Comparison of ENCODE assay signal across 27 cellular contexts in the genomic region with DNA sequence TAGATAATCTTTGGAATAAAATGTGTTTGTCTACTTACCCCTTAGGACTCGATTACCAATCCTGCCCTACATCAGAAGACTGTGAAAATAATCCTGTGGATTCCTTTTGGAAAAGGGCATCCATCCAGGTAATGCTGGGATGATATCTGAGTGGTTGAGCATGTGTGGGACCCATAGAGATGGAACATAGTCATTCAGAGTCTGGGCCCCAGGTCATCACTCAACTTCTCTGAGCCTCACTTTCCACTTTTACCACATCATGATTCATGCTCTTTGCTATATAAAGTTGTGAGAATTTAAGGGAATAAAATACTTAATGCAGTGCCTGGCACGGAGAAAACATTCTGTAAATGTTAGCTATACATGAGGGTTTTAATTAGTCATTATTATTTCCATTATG. TPM values are rescaled to one million over a fixed set of nuclear protein-coding genes. Genes with fewer than 3 reads are reported as not detected.
A peak's percentile ranks its signal among the peaks of the same experiment; 100 is the strongest.
DNase-seq lines count a peak whose midpoint lies in the region; ATAC-seq and TF ChIP-seq lines count a peak whose summit lies in the region.
"Had no signal": no experiment of that assay in that cellular context is flagged by ENCODE, and none has a peak within 500 bp of the region (broad histone marks: within the 10 kb centered on the region; RNA-seq: fewer than 3 reads in every experiment).

No MANE protein-coding gene starts in this region.

- POLR2A ChIA-PET in activated CD4-positive, alpha-beta T cell treated with anti-CD3 and anti-CD28 coated beads for 36 hours (lab: Charles Lee) = no interaction called here

- no peak overlapping the region for H3K4me3 Mint-ChIP-seq in activated CD4-positive, alpha-beta T cell treated with anti-CD3 and anti-CD28 coated beads for 36 hours
- no peak overlapping the region for H3K4me3 Mint-ChIP-seq in activated naive CD8-positive, alpha-beta T cell treated with anti-CD3 and anti-CD28 coated beads, Interleukin-2, amount 50 U/mL, for 24 hours
- no peak overlapping the region for H3K4me3 Mint-ChIP-seq in activated naive CD8-positive, alpha-beta T cell treated with anti-CD3 and anti-CD28 coated beads for 36 hours
- no peak overlapping the region for H3K4me3 Mint-ChIP-seq in activated T-helper 17 cell treated with anti-CD3 and anti-CD28 coated beads, Interleukin-2, amount 50 U/mL, for 72 hours
- H3K4me3 Mint-ChIP-seq: B cell; CD4-positive, alpha-beta T cell; CD8-positive, alpha-beta memory T cell had no signal

- CTCF ChIA-PET in activated CD4-positive, alpha-beta T cell treated with anti-CD3 and anti-CD28 coated beads for 36 hours (lab: Charles Lee) = interaction anchor here (1.2 to 1.9 kb wide), 2 partner anchors 18 to 94 kb away, joined by 4 to 5 read pairs; no protein-coding TSS in a partner anchor

- intact Hi-C loops in activated CD4-positive, alpha-beta T cell treated with anti-CD3 and anti-CD28 coated beads for 36 hours (cut with DNase I, micrococcal nuclease) = no loop called here

- peak; percentile 63 for ATAC-seq in activated CD4-positive, alpha-beta T cell treated with anti-CD3 and anti-CD28 coated beads for 36 hours
- ATAC-seq in activated naive CD8-positive, alpha-beta T cell treated with anti-CD3 and anti-CD28 coated beads, Interleukin-2, amount 50 U/mL, for 24 hours = peak; percentile 84
- ATAC-seq in activated T-helper 17 cell treated with anti-CD3 and anti-CD28 coated beads, Interleukin-2, amount 50 U/mL, for 72 hours (replicated peaks) = peak; percentile 66
- ATAC-seq: A549, GM12878 had no signal

- DNase-seq in activated CD4-positive, alpha-beta T cell treated with anti-CD3 and anti-CD28 coated beads for 36 hours = no peak
- no peak for DNase-seq in activated CD4-positive, alpha-beta T cell treated with anti-CD3 and anti-CD28 coated beads, Interleukin-2, amount 50 U/mL, for 4 hours
- DNase-seq in activated naive CD8-positive, alpha-beta T cell treated with anti-CD3 and anti-CD28 coated beads, Interleukin-2, amount 50 U/mL, for 24 hours = no peak
- DNase-seq in activated naive CD8-positive, alpha-beta T cell treated with anti-CD3 and anti-CD28 coated beads for 36 hours = no peak
- DNase-seq in NOMO-1 treated with DMSO at 0.1 percent for 48 hours (lab: John Stamatoyannopoulos, UW; ENCODE audit: unreplicated experiment) (no peak), GM20000 (ENCODE audit: low spot score) (no peak)
- DNase-seq: AML-193; CD4-positive, alpha-beta T cell; CD8-positive, alpha-beta memory T cell; COR-L47; DMS 273 treated with DMSO at 0.1 percent for 48 hours; DMS153; DMS53; DMS79; DND-41; EL; GDM1 had no signal

- H3K9me3 Mint-ChIP-seq in activated CD4-positive, alpha-beta T cell treated with anti-CD3 and anti-CD28 coated beads for 36 hours (ENCODE audit: low read depth) = no peaks in the 10 kb centered on the region
- H3K9me3 Mint-ChIP-seq in activated naive CD8-positive, alpha-beta T cell treated with anti-CD3 and anti-CD28 coated beads, Interleukin-2, amount 50 U/mL, for 24 hours = no peaks in the 10 kb centered on the region
- no peaks in the 10 kb centered on the region for H3K9me3 Mint-ChIP-seq in activated naive CD8-positive, alpha-beta T cell treated with anti-CD3 and anti-CD28 coated beads for 36 hours
- H3K9me3 Mint-ChIP-seq in activated T-helper 17 cell treated with anti-CD3 and anti-CD28 coated beads, Interleukin-2, amount 50 U/mL, for 72 hours = no peaks in the 10 kb centered on the region
- H3K9me3 Mint-ChIP-seq: CD4-positive, alpha-beta T cell; CD8-positive, alpha-beta memory T cell had no signal

- TF ChIP-seq CTCF in neutrophil (IDR thresholded peaks at IDR 0.05) (no peak), GM20000 (IDR thresholded peaks at IDR 0.05; ENCODE audit: extremely low read depth, missing control alignments) (no peak)

- H3K9me3 ChIP-seq in neutrophil = no peaks in the 10 kb centered on the region
- H3K9me3 ChIP-seq: A549; BLaER1 treated with 17β-estradiol and CSF1 and Interleukin-3, amounts not matched to agents 10 nM and 100 nM had no signal

- no peaks in the 10 kb centered on the region for H3K4me1 Mint-ChIP-seq in activated CD4-positive, alpha-beta T cell treated with anti-CD3 and anti-CD28 coated beads for 36 hours
- H3K4me1 Mint-ChIP-seq in activated naive CD8-positive, alpha-beta T cell treated with anti-CD3 and anti-CD28 coated beads, Interleukin-2, amount 50 U/mL, for 24 hours = peaks cover 5% of the 10 kb centered on the region
- H3K4me1 Mint-ChIP-seq in activated naive CD8-positive, alpha-beta T cell treated with anti-CD3 and anti-CD28 coated beads for 36 hours = no peaks in the 10 kb centered on the region
- H3K4me1 Mint-ChIP-seq in activated T-helper 17 cell treated with anti-CD3 and anti-CD28 coated beads, Interleukin-2, amount 50 U/mL, for 72 hours = peaks cover 3% of the 10 kb centered on the region
- H3K4me1 Mint-ChIP-seq: B cell; CD8-positive, alpha-beta memory T cell had no signal

- H3K27ac ChIP-seq in neutrophil = peak overlapping the region; percentile 41
- H3K27ac ChIP-seq: 22Rv1; A549; BLaER1 treated with 17β-estradiol and CSF1 and Interleukin-3, amounts not matched to agents 10 nM and 100 nM; C4-2B had no signal

- H3K36me3 ChIP-seq in neutrophil = peaks cover 99% of the 10 kb centered on the region

- no peak overlapping the region for H3K27ac Mint-ChIP-seq in activated CD4-positive, alpha-beta T cell treated with anti-CD3 and anti-CD28 coated beads for 36 hours
- no peak overlapping the region for H3K27ac Mint-ChIP-seq in activated naive CD8-positive, alpha-beta T cell treated with anti-CD3 and anti-CD28 coated beads, Interleukin-2, amount 50 U/mL, for 24 hours
- no peak overlapping the region for H3K27ac Mint-ChIP-seq in activated naive CD8-positive, alpha-beta T cell treated with anti-CD3 and anti-CD28 coated beads for 36 hours
- H3K27ac Mint-ChIP-seq in activated T-helper 17 cell treated with anti-CD3 and anti-CD28 coated beads, Interleukin-2, amount 50 U/mL, for 72 hours = no peak overlapping the region
- H3K27ac Mint-ChIP-seq: B cell; CD4-positive, alpha-beta T cell; CD8-positive, alpha-beta memory T cell had no signal

- no peaks in the 10 kb centered on the region for H3K27me3 Mint-ChIP-seq in activated CD4-positive, alpha-beta T cell treated with anti-CD3 and anti-CD28 coated beads for 36 hours
- no peaks in the 10 kb centered on the region for H3K27me3 Mint-ChIP-seq in activated naive CD8-positive, alpha-beta T cell treated with anti-CD3 and anti-CD28 coated beads, Interleukin-2, amount 50 U/mL, for 24 hours
- no peaks in the 10 kb centered on the region for H3K27me3 Mint-ChIP-seq in activated naive CD8-positive, alpha-beta T cell treated with anti-CD3 and anti-CD28 coated beads for 36 hours
- no peaks in the 10 kb centered on the region for H3K27me3 Mint-ChIP-seq in activated T-helper 17 cell treated with anti-CD3 and anti-CD28 coated beads, Interleukin-2, amount 50 U/mL, for 72 hours
- H3K27me3 Mint-ChIP-seq: CD4-positive, alpha-beta T cell had no signal

- H3K4me1 ChIP-seq in neutrophil (ENCODE audit: control insufficient read depth in 1 of 2, insufficient read depth in 1 of 2, low read depth in 1 of 2, low read length in 1 of 2) = peaks cover 22 to 33% of the 10 kb centered on the region in 2 experiments
- H3K4me1 ChIP-seq: A549 had no signal

- no peaks in the 10 kb centered on the region for H3K36me3 Mint-ChIP-seq in activated CD4-positive, alpha-beta T cell treated with anti-CD3 and anti-CD28 coated beads for 36 hours (ENCODE audit: low read depth)
- no peaks in the 10 kb centered on the region for H3K36me3 Mint-ChIP-seq in activated naive CD8-positive, alpha-beta T cell treated with anti-CD3 and anti-CD28 coated beads, Interleukin-2, amount 50 U/mL, for 24 hours (ENCODE audit: low read depth)
- H3K36me3 Mint-ChIP-seq in activated naive CD8-positive, alpha-beta T cell treated with anti-CD3 and anti-CD28 coated beads for 36 hours = no peaks in the 10 kb centered on the region
- H3K36me3 Mint-ChIP-seq in activated T-helper 17 cell treated with anti-CD3 and anti-CD28 coated beads, Interleukin-2, amount 50 U/mL, for 72 hours (ENCODE audit: low read depth) = no peaks in the 10 kb centered on the region
- H3K36me3 Mint-ChIP-seq: CD8-positive, alpha-beta memory T cell had no signal

- no peak overlapping the region for H3K4me3 ChIP-seq in neutrophil (ENCODE audit: low read depth in 1 of 2, low read length in 1 of 2)
- H3K4me3 ChIP-seq: A549; BLaER1 treated with 17β-estradiol and CSF1 and Interleukin-3, amounts not matched to agents 10 nM and 100 nM; GM12878 had no signal

- H3K27me3 ChIP-seq in neutrophil = no peaks in the 10 kb centered on the region
- H3K27me3 ChIP-seq: BLaER1 treated with 17β-estradiol and CSF1 and Interleukin-3, amounts not matched to agents 10 nM and 100 nM had no signal

RNA-seq across cellular contexts. Expression of a gene that starts 8.9 kb away (rescaled TPM):
- total RNA-seq in activated CD4-positive, alpha-beta T cell treated with anti-CD3 and anti-CD28 coated beads for 36 hours = under 1 TPM; 0.47 to 0.66 TPM
- under 1 TPM; 0.38 to 0.54 TPM for total RNA-seq in activated naive CD8-positive, alpha-beta T cell treated with anti-CD3 and anti-CD28 coated beads for 36 hours
- total RNA-seq in activated T-helper 17 cell treated with anti-CD3 and anti-CD28 coated beads, Interleukin-2, amount 50 U/mL, for 72 hours = under 1 TPM; 0.32 to 0.58 TPM
- total RNA-seq: A172, G401 had no signal

RNA-seq across cellular contexts. Expression of a gene that starts 30.1 kb away (rescaled TPM):
- 10 to 100 TPM in 1 of 2 experiments, 1 to 10 TPM in 1; 9.8 to 13.3 TPM for total RNA-seq in activated CD4-positive, alpha-beta T cell treated with anti-CD3 and anti-CD28 coated beads for 36 hours
- 10 to 100 TPM; 13.1 to 15.0 TPM for total RNA-seq in activated naive CD8-positive, alpha-beta T cell treated with anti-CD3 and anti-CD28 coated beads for 36 hours
- 10 to 100 TPM in 1 of 2 donors, 1 to 10 TPM in 1; 9.2 to 10.3 TPM for total RNA-seq in activated T-helper 17 cell treated with anti-CD3 and anti-CD28 coated beads, Interleukin-2, amount 50 U/mL, for 72 hours

RNA-seq across cellular contexts. Expression of a gene that starts 56.6 kb away (rescaled TPM):
- total RNA-seq in activated CD4-positive, alpha-beta T cell treated with anti-CD3 and anti-CD28 coated beads for 36 hours = 10 to 100 TPM; 20.1 to 29.1 TPM
- total RNA-seq in activated naive CD8-positive, alpha-beta T cell treated with anti-CD3 and anti-CD28 coated beads for 36 hours = 10 to 100 TPM; 30.3 to 31.0 TPM
- 10 to 100 TPM; 22.4 to 26.3 TPM for total RNA-seq in activated T-helper 17 cell treated with anti-CD3 and anti-CD28 coated beads, Interleukin-2, amount 50 U/mL, for 72 hours
